Comparison of ENCODE assay signal across 16 cellular contexts in genomic region chr1:226915672-226915995, GRCh38. TPM values are rescaled to one million over a fixed set of nuclear protein-coding genes. Genes with fewer than 3 reads are reported as not detected.
DNase-seq lines count a peak whose midpoint lies in the region; ATAC-seq and TF ChIP-seq lines count a peak whose summit lies in the region.
"Had no signal": no experiment of that assay in that cellular context is flagged by ENCODE, and none has a peak within 500 bp of the region (broad histone marks: within the 10 kb centered on the region; RNA-seq: fewer than 3 reads in every experiment).

No MANE protein-coding gene starts in this region.

- no peak for TF ChIP-seq CTCF in heart right ventricle (IDR thresholded peaks at IDR 0.05)
- TF ChIP-seq CTCF in mucosa of descending colon (IDR thresholded peaks at IDR 0.05), result no peak
- TF ChIP-seq CTCF in lower leg skin (IDR thresholded peaks at IDR 0.05), result no peak
- no peak for TF ChIP-seq CTCF in MCF 10A (IDR thresholded peaks at IDR 0.05; ENCODE audit: unreplicated experiment)

- H3K36me3 ChIP-seq in heart right ventricle (peaks cover 0 to 17% (median 0%) of the 10 kb centered on the region in 9 donors), mucosa of descending colon (ENCODE audit: low read depth) (no peaks in the 10 kb centered on the region)
- H3K36me3 ChIP-seq: colonic mucosa, vagina had no signal

- no peaks in the 10 kb centered on the region for H3K27me3 Mint-ChIP-seq in MCF 10A (ENCODE audit: insufficient read depth, unreplicated experiment)
- H3K27me3 Mint-ChIP-seq: CD4-positive, alpha-beta memory T cell had no signal

- peak overlapping the region in 5 of 10 donors; percentile 1 to 41 (median 37) for H3K27ac ChIP-seq in heart right ventricle
- H3K27ac ChIP-seq: colonic mucosa, vagina had no signal

- BruUV-seq in MCF 10A (replicated peaks; lab: Mats Ljungman, UMichigan), result no TSS peak

- peaks cover 5% of the 10 kb centered on the region for H3K36me3 Mint-ChIP-seq in MCF 10A (ENCODE audit: insufficient read depth, unreplicated experiment)
- H3K36me3 Mint-ChIP-seq: CD4-positive, alpha-beta memory T cell had no signal

- intact Hi-C loops in Right ventricle myocardium superior (cut with DNase I), result no loop called here
- intact Hi-C loops in heart right ventricle (cut with DNase I), result loop anchor here in 5 of 10 donors (5.0 to 10.0 kb wide), 6 partner anchors 37 to 519 kb away; no protein-coding TSS in a partner anchor
- intact Hi-C loops in mucosa of descending colon (cut with DNase I, micrococcal nuclease), result loop anchor here in 1 of 2 donors (5.0 kb wide), 1 partner anchor 522 kb away; no protein-coding TSS in a partner anchor
- intact Hi-C loops in lower leg skin (cut with DNase I; ENCODE audit: low total_unique reads), result no loop called here
- intact Hi-C loops in MCF 10A (cut with micrococcal nuclease), result no loop called here

- ATAC-seq in Right ventricle myocardium superior (ENCODE audit: poor library complexity) (peak; percentile 17), heart right ventricle (no peak), GM21529 (IDR thresholded peaks at IDR 0.05; ENCODE audit: unreplicated experiment) (peak; percentile 21), HG03095 (IDR thresholded peaks at IDR 0.05; ENCODE audit: unreplicated experiment) (peak; percentile 19), mucosa of descending colon (peak; percentile 22)
- ATAC-seq: stimulated activated naive CD8-positive, alpha-beta T cell treated with anti-CD3 and anti-CD28 coated beads, Interleukin-15, Interleukin-2, amounts not matched to agents 100 U/mL and 50 U/mL, for 24 hours had no signal

- DNase-seq in Right ventricle myocardium superior (no peak), heart right ventricle (no peak), mucosa of descending colon (no peak), NCI-H1417 (lab: John Stamatoyannopoulos, UW) (no peak), lower leg skin (ENCODE audit: low spot score in 2 of 2) (no peak), MCF 10A (ENCODE audit: unreplicated experiment) (no peak)
- DNase-seq: CD4-positive, alpha-beta memory T cell; colonic mucosa; kidney glomerular epithelial cell; NCI-H2171; stimulated activated naive CD8-positive, alpha-beta T cell treated with anti-CD3 and anti-CD28 coated beads, Interleukin-15, Interleukin-2, amounts not matched to agents 100 U/mL and 50 U/mL, for 24 hours; T1000 had no signal

- H3K4me1 ChIP-seq in heart right ventricle (peaks cover 0 to 25% (median 10%) of the 10 kb centered on the region in 9 donors), mucosa of descending colon (ENCODE audit: low read depth) (peaks cover 4% of the 10 kb centered on the region)
- H3K4me1 ChIP-seq: colonic mucosa, vagina had no signal

- CTCF ChIA-PET in MCF 10A (lab: Yijun Ruan, JAX), result interaction anchor here (0.9 to 1.1 kb wide), 2 partner anchors 9 to 21 kb away, joined by 3 to 4 read pairs; no protein-coding TSS in a partner anchor

- no peak overlapping the region for H3K27ac Mint-ChIP-seq in MCF 10A (ENCODE audit: low read depth, unreplicated experiment)
- H3K27ac Mint-ChIP-seq: CD4-positive, alpha-beta memory T cell had no signal

- TF ChIP-seq POLR2A in lower leg skin (IDR thresholded peaks at IDR 0.05), result no peak

- POLR2A ChIA-PET in MCF 10A (lab: Yijun Ruan, JAX), result interaction anchor here (0.6 to 5.1 kb wide), 3 partner anchors 23 to 409 kb away, joined by 3 to 38 read pairs (median 3); partner anchors contain the start of gene COQ8A

- H3K9me3 ChIP-seq in heart right ventricle (no peaks in the 10 kb centered on the region), mucosa of descending colon (no peaks in the 10 kb centered on the region)
- H3K9me3 ChIP-seq: colonic mucosa, vagina had no signal

- 28 to 63% methylated on average over 3 of the region's 3 CpGs for WGBS in heart right ventricle, 2 donors
- 62 to 68% methylated on average over 3 of the region's 3 CpGs for WGBS in lower leg skin, 2 donors

- no peaks in the 10 kb centered on the region for H3K4me1 Mint-ChIP-seq in MCF 10A (ENCODE audit: insufficient read depth, unreplicated experiment)
- H3K4me1 Mint-ChIP-seq: CD4-positive, alpha-beta memory T cell had no signal

- no peaks in the 10 kb centered on the region for H3K27me3 ChIP-seq in heart right ventricle
- H3K27me3 ChIP-seq: colonic mucosa, vagina had no signal

- no peak overlapping the region for H3K4me3 ChIP-seq in heart right ventricle
- no peak overlapping the region for H3K4me3 ChIP-seq in mucosa of descending colon
- no peak overlapping the region for H3K4me3 ChIP-seq in lower leg skin (ENCODE audit: low read depth, poor library complexity, severe bottlenecking)
- H3K4me3 ChIP-seq: colonic mucosa, smooth muscle cell, vagina had no signal

- no peak overlapping the region for H3K4me3 Mint-ChIP-seq in MCF 10A (ENCODE audit: unreplicated experiment)
- H3K4me3 Mint-ChIP-seq: CD4-positive, alpha-beta memory T cell had no signal

- no peaks in the 10 kb centered on the region for H3K9me3 Mint-ChIP-seq in MCF 10A (ENCODE audit: unreplicated experiment)
- H3K9me3 Mint-ChIP-seq: CD4-positive, alpha-beta memory T cell had no signal

RNA-seq across cellular contexts. Expression of gene COQ8A, which starts 24.5 kb away (rescaled TPM):
- 393 TPM for total RNA-seq in Right ventricle myocardium superior
- 100 to 1,000 TPM; 167 to 495 (median 266) TPM for total RNA-seq in heart right ventricle
- polyA plus RNA-seq in heart right ventricle, result 100 to 1,000 TPM; 136 to 242 TPM
- total RNA-seq in mucosa of descending colon, result 10 to 100 TPM; 47.3 to 77.9 (median 67.1) TPM
- total RNA-seq in lower leg skin, result 10 to 100 TPM; 53.4 to 97.5 (median 72.7) TPM
- total RNA-seq in MCF 10A (2022), result 22.1 and 26.4 TPM in 2 replicates

RNA-seq across cellular contexts. Expression of gene PSEN2, which starts 45.2 kb away (rescaled TPM):
- total RNA-seq in Right ventricle myocardium superior (19.8 TPM), heart right ventricle (10 to 100 TPM; 17.7 to 25.8 (median 20.2) TPM), mucosa of descending colon (10 to 100 TPM; 20.3 to 30.7 (median 24.1) TPM), lower leg skin (10 to 100 TPM; 10.9 to 36.0 (median 23.2) TPM), MCF 10A (2022) (31.3 and 31.8 TPM in 2 replicates)
- polyA plus RNA-seq in heart right ventricle, result 10 to 100 TPM; 12.9 to 13.0 TPM

Comparison
In these comparisons a context has a peak if more than half of its experiments do, and no peak if none do; other contexts are left out.
1. ATAC-seq: peak in Right ventricle myocardium superior (single experiment), GM21529 (single experiment), HG03095 (single experiment) and mucosa of descending colon (single experiment); none in heart right ventricle (0 of 8).